In genomic region chr7:91796122-91796521, GRCh38 we compare ENCODE assay signal across 19 cellular contexts.
"Had no signal": no experiment of that assay in that cellular context is flagged by ENCODE, and none has a peak within 500 bp of the region (broad histone marks: within the 10 kb centered on the region; RNA-seq: fewer than 3 reads in every experiment).

No MANE protein-coding gene starts in this region.

- H3K4me3 ChIP-seq: MG63, SJSA1, SK-N-MC had no signal

- DNase-seq: Karpas-422, KG1, MG63, NCI-H1092, NCI-H1105 treated with DMSO at 0.1 percent for 48 hours, NCI-H1417 treated with DMSO at 0.1 percent for 48 hours, NCI-H146, NCI-H187, NCI-H2029, NCI-H2227 treated with DMSO at 0.1 percent for 48 hours, NCI-H524, NCI-H526 treated with DMSO at 0.1 percent for 48 hours, NCI-H748 treated with DMSO at 0.1 percent for 48 hours, Right ventricle myocardium superior, RPMI8226, SIG-M5 had no signal

- H3K9me3 ChIP-seq: MG63, SJSA1 had no signal

- FAIRE-seq: RCC 7860 had no signal

- H3K27ac ChIP-seq: SJSA1, SK-N-MC had no signal

- H3K4me1 ChIP-seq: SJSA1 had no signal

- H3K27me3 ChIP-seq: MG63, SJSA1 had no signal

- H3K36me3 ChIP-seq: MG63, SJSA1 had no signal
